ENCODE assay signal across 8 cellular contexts in genomic region chr5:62403411-62404250, GRCh38.
A peak's percentile ranks its signal among the peaks of the same experiment; 100 is the strongest.
DNase-seq lines count a peak whose midpoint lies in the region; ATAC-seq and TF ChIP-seq lines count a peak whose summit lies in the region.

Gene DIMT1, minus strand, starts transcription at chr5:62403905. Its CDS starts 133 bp downstream, at chr5:62403772.

- peak within 1 kb of the TSS; percentile 91 for H3K4me2 ChIP-seq in MM.1S (ENCODE audit: low read depth, low read length)

- H3K27me3 Mint-ChIP-seq in nephron progenitor cell (ENCODE audit: low read depth, poor library complexity): peaks cover 4% of the 10 kb centered on the region
- H3K27me3 Mint-ChIP-seq in stimulated activated naive CD8-positive, alpha-beta T cell treated with anti-CD3 and anti-CD28 coated beads, Interleukin-15, amount 100 ng/mL, for 72 hours: no peaks in the 10 kb centered on the region

- H3K36me3 Mint-ChIP-seq in nephron progenitor cell (ENCODE audit: low read depth): peaks cover 18% of the 10 kb centered on the region

- no peaks in the 10 kb centered on the region for H3K9me2 ChIP-seq in MM.1S (replicated peaks; ENCODE audit: insufficient read depth, low read length)

- no peaks in the 10 kb centered on the region for H3K9me3 ChIP-seq in ES-I3 (ENCODE audit: control insufficient read depth, insufficient read depth, low read length)
- no peaks in the 10 kb centered on the region for H3K9me3 ChIP-seq in HAP-1
- no peaks in the 10 kb centered on the region for H3K9me3 ChIP-seq in MM.1S (replicated peaks; ENCODE audit: insufficient read depth, low read length)

- H3K27me3 ChIP-seq in HAP-1 (ENCODE audit: low read depth) (no peaks in the 10 kb centered on the region), MM.1S (replicated peaks; ENCODE audit: insufficient read depth, low read length) (no peaks in the 10 kb centered on the region)

- H3K27ac ChIP-seq in MM.1S (ENCODE audit: low read length): peak within 1 kb of the TSS; percentile 90

- TF ChIP-seq CTCF in MM.1S (IDR thresholded peaks at IDR 0.05; ENCODE audit: low read length): no peak
- no peak for TF ChIP-seq CTCF in nephron progenitor cell (IDR thresholded peaks at IDR 0.05)

- H3K4me1 Mint-ChIP-seq in nephron progenitor cell: peaks cover 22% of the 10 kb centered on the region
- H3K4me1 Mint-ChIP-seq in stimulated activated naive CD8-positive, alpha-beta T cell treated with anti-CD3 and anti-CD28 coated beads, Interleukin-15, amount 100 ng/mL, for 72 hours: peaks cover 41% of the 10 kb centered on the region

- peaks cover 4% of the 10 kb centered on the region for H3K9me3 Mint-ChIP-seq in nephron progenitor cell
- no peaks in the 10 kb centered on the region for H3K9me3 Mint-ChIP-seq in stimulated activated naive CD8-positive, alpha-beta T cell treated with anti-CD3 and anti-CD28 coated beads, Interleukin-15, amount 100 ng/mL, for 72 hours

- peaks cover 14% of the 10 kb centered on the region for H3K79me2 ChIP-seq in MM.1S (ENCODE audit: low read length)

- H3F3A ChIP-seq in MM.1S (ENCODE audit: insufficient read depth, low read length): peaks cover 13% of the 10 kb centered on the region

- peak within 1 kb of the TSS; percentile 95 for H3K4me3 Mint-ChIP-seq in nephron progenitor cell
- peak within 1 kb of the TSS; percentile 98 to 99 for H3K4me3 Mint-ChIP-seq in stimulated activated naive CD8-positive, alpha-beta T cell treated with anti-CD3 and anti-CD28 coated beads, Interleukin-15, amount 100 ng/mL, for 72 hours

- H3K4me1 ChIP-seq in ES-I3 (ENCODE audit: insufficient read depth, low read length): no peaks in the 10 kb centered on the region
- peaks cover 7% of the 10 kb centered on the region; the same call in 1 of the 2 replicates for H3K4me1 ChIP-seq in HAP-1
- H3K4me1 ChIP-seq in MM.1S (ENCODE audit: low read length): peaks cover 7% of the 10 kb centered on the region

- H3K4me3 ChIP-seq in HAP-1 (peak within 1 kb of the TSS; percentile 75), MM.1S (ENCODE audit: low read length) (peak within 1 kb of the TSS; percentile 85)

- peak; percentile 96 for ATAC-seq in stimulated activated naive CD8-positive, alpha-beta T cell treated with anti-CD3 and anti-CD28 coated beads, Interleukin-15, amount 100 ng/mL, for 72 hours

- H2AFZ ChIP-seq in MM.1S (ENCODE audit: low read length): peak within 1 kb of the TSS; percentile 99

- H3K36me3 ChIP-seq in ES-I3 (ENCODE audit: insufficient read depth, low read length) (no peaks in the 10 kb centered on the region), HAP-1 (replicated peaks) (peaks cover 13% of the 10 kb centered on the region), MM.1S (replicated peaks; ENCODE audit: insufficient read depth, low read length) (no peaks in the 10 kb centered on the region)

- in situ Hi-C loops in HAP-1 (cut with MboI; ENCODE audit: low sequenced_read_pairs): no loop called here

- H4K20me1 ChIP-seq in MM.1S (ENCODE audit: insufficient read depth, low read length): no peaks in the 10 kb centered on the region

- H3K27ac Mint-ChIP-seq in nephron progenitor cell: peak within 1 kb of the TSS; percentile 99
- H3K27ac Mint-ChIP-seq in stimulated activated naive CD8-positive, alpha-beta T cell treated with anti-CD3 and anti-CD28 coated beads, Interleukin-15, amount 100 ng/mL, for 72 hours: peak within 1 kb of the TSS; percentile 98 to 99

- H3K9ac ChIP-seq in ES-I3 (ENCODE audit: low read depth, low read length): peak within 1 kb of the TSS; percentile 70
- peak within 1 kb of the TSS; percentile 90 for H3K9ac ChIP-seq in MM.1S (ENCODE audit: low read length)

- peak; percentile 96 to 97 for DNase-seq in HAP-1 (ENCODE audit: low spot score in 2 of 2)
- peak; percentile 98 for DNase-seq in MM.1S
- DNase-seq in SIG-M5 (lab: John Stamatoyannopoulos, UW): peak; percentile 96
- DNase-seq in activated gamma-delta T cell (lab: John Stamatoyannopoulos, UW): peak; percentile 63
- DNase-seq in fibroblast of the conjunctiva (ENCODE audit: low read depth): peak; percentile 96
- DNase-seq in nephron progenitor cell: peak; percentile 91
- DNase-seq in stimulated activated naive CD8-positive, alpha-beta T cell treated with anti-CD3 and anti-CD28 coated beads, Interleukin-15, amount 100 ng/mL, for 72 hours: peak; percentile 93 to 97

Comparison
In these comparisons a context has a peak if more than half of its experiments do, and no peak if none do; other contexts are left out.
1. Peak in every context shown above with its lines: DNase-seq, ATAC-seq, H3K4me3 ChIP-seq and H3K27ac ChIP-seq.